ENCODE assay signal across 8 cellular contexts in the genomic region with DNA sequence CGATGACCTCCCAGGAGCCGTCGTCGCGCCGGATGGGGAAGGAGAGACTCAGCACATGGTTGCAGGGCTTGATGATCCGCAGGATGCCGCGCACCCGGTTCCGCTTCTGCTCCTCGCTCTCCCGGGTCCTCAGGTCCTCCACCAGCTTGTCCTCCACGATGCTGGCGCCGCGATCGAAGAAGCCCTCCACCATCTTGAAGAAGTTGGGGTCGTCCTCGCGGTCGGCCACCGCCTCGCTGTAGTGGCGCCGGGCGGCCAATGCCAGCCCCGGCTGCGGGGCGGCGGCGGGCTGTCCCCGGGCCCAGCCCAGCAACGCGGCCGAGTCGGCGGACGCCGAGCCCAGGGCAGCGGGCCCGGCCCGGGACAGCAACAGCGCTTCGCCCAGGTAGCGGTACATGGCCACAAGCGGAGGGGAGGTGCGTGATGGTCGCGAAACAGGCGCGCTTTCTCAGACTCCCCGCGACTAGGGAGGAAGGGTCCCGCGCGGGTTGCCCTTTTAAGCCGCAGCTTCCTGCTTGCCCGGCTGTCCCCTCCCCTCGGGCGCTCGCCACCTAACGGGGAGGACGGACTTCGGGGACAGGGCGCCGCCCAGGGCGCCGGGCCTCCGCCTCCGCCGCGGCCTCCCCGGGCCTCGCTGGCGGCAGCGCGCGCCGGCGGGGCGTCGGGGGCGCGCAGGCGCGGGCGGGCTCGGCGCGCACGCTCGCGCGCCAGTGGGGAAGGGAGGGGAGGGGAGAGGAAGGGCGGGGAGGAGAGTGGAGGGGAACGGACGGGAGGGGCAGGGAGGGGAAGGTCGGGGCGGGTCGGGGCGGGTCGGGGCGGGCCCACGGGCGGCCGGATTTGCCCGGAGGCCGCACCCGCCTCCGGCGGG. TPM values are rescaled to one million over a fixed set of nuclear protein-coding genes. Genes with fewer than 3 reads are reported as not detected.
DNase-seq lines count a peak whose midpoint lies in the region; ATAC-seq and TF ChIP-seq lines count a peak whose summit lies in the region.

GLUD1 (minus strand) TSS at position 471 of the 868 bp plus-strand sequence; CDS start at position 397, 74 bp downstream.
A gene with protein sequence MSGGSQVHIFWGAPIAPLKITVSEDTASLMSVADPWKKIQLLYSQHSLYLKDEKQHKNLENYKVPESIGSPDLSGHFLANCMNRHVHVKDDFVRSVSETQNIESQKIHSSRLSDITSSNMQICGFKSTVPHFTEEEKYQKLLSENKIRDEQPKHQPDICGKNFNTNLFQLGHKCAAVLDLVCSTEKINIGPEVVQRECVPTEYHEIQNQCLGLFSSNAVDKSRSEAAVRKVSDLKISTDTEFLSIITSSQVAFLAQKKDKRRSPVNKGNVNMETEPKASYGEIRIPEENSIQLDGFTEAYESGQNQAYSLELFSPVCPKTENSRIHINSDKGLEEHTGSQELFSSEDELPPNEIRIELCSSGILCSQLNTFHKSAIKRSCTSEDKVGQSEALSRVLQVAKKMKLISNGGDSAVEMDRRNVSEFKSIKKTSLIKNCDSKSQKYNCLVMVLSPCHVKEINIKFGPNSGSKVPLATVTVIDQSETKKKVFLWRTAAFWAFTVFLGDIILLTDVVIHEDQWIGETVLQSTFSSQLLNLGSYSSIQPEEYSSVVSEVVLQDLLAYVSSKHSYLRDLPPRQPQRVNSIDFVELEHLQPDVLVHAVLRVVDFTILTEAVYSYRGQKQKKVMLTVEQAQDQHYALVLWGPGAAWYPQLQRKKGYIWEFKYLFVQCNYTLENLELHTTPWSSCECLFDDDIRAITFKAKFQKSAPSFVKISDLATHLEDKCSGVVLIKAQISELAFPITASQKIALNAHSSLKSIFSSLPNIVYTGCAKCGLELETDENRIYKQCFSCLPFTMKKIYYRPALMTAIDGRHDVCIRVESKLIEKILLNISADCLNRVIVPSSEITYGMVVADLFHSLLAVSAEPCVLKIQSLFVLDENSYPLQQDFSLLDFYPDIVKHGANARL (plus strand): TSS at position 834 of the 868 bp plus-strand sequence. CDS start 56,149 bp downstream, outside the sequence.

- H3K27me3 Mint-ChIP-seq in neural progenitor cell (ENCODE audit: insufficient read depth, low read depth): no peaks in the 10 kb centered on the region

- H3K4me3 ChIP-seq in neural progenitor cell (peak within 1 kb of the TSS; percentile 81), subcutaneous abdominal adipose tissue (ENCODE audit: low read depth in 1 of 5, low read length in 5 of 5) (peak within 1 kb of the TSS; percentile 75 to 94 (median 88))

- TF ChIP-seq CTCF in foreskin keratinocyte (conservative IDR thresholded peaks at IDR 0.05) (no peak), neural progenitor cell (IDR thresholded peaks at IDR 0.05) (peak; percentile 8)

- H3K4me1 Mint-ChIP-seq in neural progenitor cell: peaks cover 41% of the 10 kb centered on the region

- peak within 1 kb of the TSS; percentile 90 for H3K4me2 ChIP-seq in neural progenitor cell

- H3K27me3 ChIP-seq in foreskin keratinocyte (no peaks in the 10 kb centered on the region), neural progenitor cell (no peaks in the 10 kb centered on the region), subcutaneous abdominal adipose tissue (ENCODE audit: control insufficient read depth in 5 of 5, insufficient read depth in 4 of 5, low read length in 5 of 5) (no peaks in the 10 kb centered on the region)

- peak within 1 kb of the TSS; percentile 36 for H3K9ac ChIP-seq in neural progenitor cell
- peak within 1 kb of the TSS; percentile 64 to 89 (median 86) for H3K9ac ChIP-seq in subcutaneous abdominal adipose tissue (ENCODE audit: low read length in 5 of 5)

- peak within 1 kb of the TSS; percentile 74 for H3K27ac Mint-ChIP-seq in neural progenitor cell

- peak within 1 kb of the TSS; percentile 88 for H2AFZ ChIP-seq in neural progenitor cell (replicated peaks)

- H3K36me3 ChIP-seq in KOPT-K1 (ENCODE audit: insufficient read depth, low read length) (peaks cover 41% of the 10 kb centered on the region), neural progenitor cell (no peaks in the 10 kb centered on the region), subcutaneous abdominal adipose tissue (ENCODE audit: control insufficient read depth in 5 of 5, insufficient read depth in 5 of 5, low read length in 5 of 5) (peaks cover 0 to 4% (median 0%) of the 10 kb centered on the region in 5 donors)

- H3K4me3 Mint-ChIP-seq in neural progenitor cell: peak within 1 kb of the TSS; percentile 98

- H3K9me3 ChIP-seq in KOPT-K1 (ENCODE audit: insufficient read depth, low read length, poor library complexity, severe bottlenecking): peaks cover 4% of the 10 kb centered on the region
- no peaks in the 10 kb centered on the region for H3K9me3 ChIP-seq in neural progenitor cell (ENCODE audit: low read depth)
- H3K9me3 ChIP-seq in subcutaneous abdominal adipose tissue (ENCODE audit: control insufficient read depth in 5 of 5, low read length in 5 of 5): peaks cover 0 to 2% (median 0%) of the 10 kb centered on the region in 5 donors

- DNase-seq in Daoy (ENCODE audit: low read depth): peak; percentile 89
- DNase-seq in SIG-M5 treated with dmso at 0.1 percent for 504 hours (lab: John Stamatoyannopoulos, UW; ENCODE audit: unreplicated experiment): peak; percentile 84
- DNase-seq in activated gamma-delta T cell treated with Interleukin-2 at 50 U/mL for 16 hours: peak; percentile 83
- peak; percentile 64 to 75 for DNase-seq in foreskin keratinocyte
- peak; percentile 95 for DNase-seq in neural progenitor cell (ENCODE audit: low spot score)

- peaks cover 12% of the 10 kb centered on the region for H3K36me3 Mint-ChIP-seq in neural progenitor cell

- H3K4me1 ChIP-seq in foreskin keratinocyte (no peaks in the 10 kb centered on the region), neural progenitor cell (peaks cover 26% of the 10 kb centered on the region), subcutaneous abdominal adipose tissue (ENCODE audit: control insufficient read depth in 5 of 5, insufficient read depth in 5 of 5, low read length in 5 of 5) (peaks cover 0 to 44% (median 39%) of the 10 kb centered on the region in 5 donors)

- H3K27ac ChIP-seq in KOPT-K1 (ENCODE audit: low read depth, low read length, poor library complexity, severe bottlenecking): peak within 1 kb of the TSS; percentile 90
- H3K27ac ChIP-seq in foreskin keratinocyte: peak within 1 kb of the TSS; percentile 84
- peak within 1 kb of the TSS; percentile 75 for H3K27ac ChIP-seq in neural progenitor cell
- H3K27ac ChIP-seq in subcutaneous abdominal adipose tissue (ENCODE audit: low read depth, low read length): peak within 1 kb of the TSS; percentile 91

- peaks cover 31% of the 10 kb centered on the region for H3F3A ChIP-seq in neural progenitor cell (ENCODE audit: low read depth)

- peaks cover 80% of the 10 kb centered on the region for H3K79me2 ChIP-seq in neural progenitor cell (ENCODE audit: low read depth)

- ATAC-seq in GM21737 (IDR thresholded peaks at IDR 0.05; ENCODE audit: unreplicated experiment): peak; percentile 67
- ATAC-seq in foreskin keratinocyte: peak; percentile 64

- H4K20me1 ChIP-seq in neural progenitor cell (ENCODE audit: low read depth): peaks cover 29% of the 10 kb centered on the region

- no peaks in the 10 kb centered on the region for H3K9me3 Mint-ChIP-seq in neural progenitor cell

RNA-seq across cellular contexts. Expression of gene GLUD1, which starts in this region (rescaled TPM):
- 83.3 and 84.1 TPM in 2 replicates for total RNA-seq in Daoy (2014; rRNA removed; shearing (Covaris generic))
- total RNA-seq in foreskin keratinocyte: 98.1 and 120 TPM in 2 replicates
- polyA plus RNA-seq in foreskin keratinocyte: 42.4 and 61.8 TPM in 2 replicates
- total RNA-seq in neural progenitor cell (ENCODE audit: low replicate concordance): 174 and 181 TPM in 2 replicates

RNA-seq across cellular contexts. Expression of the second gene that starts in this region (rescaled TPM):
- 21.0 and 21.8 TPM in 2 replicates for total RNA-seq in Daoy (2014; rRNA removed; shearing (Covaris generic))
- total RNA-seq in foreskin keratinocyte (22.1 and 23.9 TPM in 2 replicates), neural progenitor cell (ENCODE audit: low replicate concordance) (26.1 and 40.8 TPM in 2 replicates)
- polyA plus RNA-seq in foreskin keratinocyte: 7.0 and 9.3 TPM in 2 replicates

Comparison
In these comparisons a context has a peak if more than half of its experiments do, and no peak if none do; other contexts are left out.
1. Peak in every context shown above with its lines: DNase-seq, ATAC-seq, H3K4me3 ChIP-seq and H3K27ac ChIP-seq.